1 cellular context compared by ENCODE assay signal in genomic region chr11:85472953-85473352, GRCh38.
A peak's percentile ranks its signal among the peaks of the same experiment; 100 is the strongest.
TF ChIP-seq lines count a peak whose summit lies in the region.

No MANE protein-coding gene starts in this region.

TF ChIP-seq in H1, 55 proteins besides CTCF, POLR2A, EP300 and RAD21:
- TF ChIP-seq MAFK (IDR thresholded peaks at IDR 0.05; ENCODE audit: low read depth, low read length) (no peak), MAX (IDR thresholded peaks at IDR 0.05) (peak; percentile 71), PHF8 (conservative IDR thresholded peaks at IDR 0.05; ENCODE audit: low read depth, low read length) (no peak), RXRA (IDR thresholded peaks at IDR 0.05; ENCODE audit: insufficient read depth, low read depth, low read length) (no peak), SUZ12 (IDR thresholded peaks at IDR 0.05; ENCODE audit: low read length) (no peak)
